In the genomic region with DNA sequence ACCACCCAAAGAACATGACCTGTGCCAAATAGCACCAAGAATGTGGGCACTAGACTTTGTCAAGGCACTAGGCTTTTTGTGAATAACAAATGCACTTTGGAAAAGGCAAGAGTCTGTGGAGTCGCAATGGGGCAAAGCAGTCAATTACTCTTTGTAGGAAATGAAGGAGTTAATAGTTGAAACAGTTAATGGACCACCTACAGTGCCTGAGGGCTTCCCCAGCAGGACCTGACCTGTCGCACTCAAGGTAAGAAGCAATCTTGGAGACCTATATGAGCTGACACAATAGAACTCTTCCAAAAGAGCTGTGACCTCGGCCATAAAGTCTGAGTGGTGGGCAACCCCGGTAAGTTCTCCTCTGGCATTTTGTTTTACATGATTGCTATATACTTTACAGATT, we compare ENCODE assay signal across 8 cellular contexts. TPM values are rescaled to one million over a fixed set of nuclear protein-coding genes. Genes with fewer than 3 reads are reported as not detected.
"Had no signal": no experiment of that assay in that cellular context is flagged by ENCODE, and none has a peak within 500 bp of the region (broad histone marks: within the 10 kb centered on the region; RNA-seq: fewer than 3 reads in every experiment).

No MANE protein-coding gene starts in this region.

- H3K4me3 ChIP-seq: GM23248, HAP-1, K562 had no signal

- H3K9me3 ChIP-seq: HAP-1 had no signal

- H3K36me3 ChIP-seq: HAP-1 had no signal

- H3K4me1 ChIP-seq: HAP-1 had no signal

- DNase-seq: GM23248, GOT3, H7, HFFc6, IMR-90 had no signal

- H3K27ac Mint-ChIP-seq: HFFc6 had no signal

- H3K9ac ChIP-seq: GM23248 had no signal

- H3K4me3 Mint-ChIP-seq: HFFc6 had no signal

- H3K27ac ChIP-seq: GM23248 had no signal

RNA-seq across cellular contexts. Expression of gene CAPN6, which starts 49.2 kb away (rescaled TPM):
- total RNA-seq: GM23248, HFFc6, HT-29, IMR-90, K562 had no signal
- polyA plus RNA-seq: GM23248, IMR-90 had no signal
